In genomic region chr2:4995466-4995865, GRCh38 we compare ENCODE assay signal across 14 cellular contexts.
"Had no signal": no experiment of that assay in that cellular context is flagged by ENCODE, and none has a peak within 500 bp of the region (broad histone marks: within the 10 kb centered on the region; RNA-seq: fewer than 3 reads in every experiment).

No MANE protein-coding gene starts in this region.

- H3K4me3 ChIP-seq: adrenal gland, colonic mucosa, heart right ventricle, stomach, uterus had no signal

- H3K4me1 ChIP-seq: adrenal gland, colonic mucosa, heart right ventricle, stomach, uterus had no signal

- H3K9me3 ChIP-seq: adrenal gland, colonic mucosa, stomach, uterus had no signal

- DNase-seq: activated CD4-positive, alpha-beta T cell treated with anti-CD3 and anti-CD28 coated beads, Interleukin-2, amount 50 U/mL, for 4 hours; activated naive CD4-positive, alpha-beta T cell treated with anti-CD3 and anti-CD28 coated beads, Interleukin-2, amount 50 U/mL, for 16 hours; activated T-cell treated with anti-CD3 and anti-CD28 coated beads, Interleukin-2, amount 50 U/mL, for 1 hour; adrenal gland; colonic mucosa; effector CD4-positive, alpha-beta T cell; heart right ventricle; kidney glomerular epithelial cell; midbrain; posterior cingulate gyrus; right cardiac atrium; small intestine; stomach; uterus had no signal

- H3K27ac ChIP-seq: adrenal gland, colonic mucosa, heart right ventricle, stomach, uterus had no signal

- H3K27me3 ChIP-seq: adrenal gland, colonic mucosa, stomach, uterus had no signal

- H3K36me3 ChIP-seq: adrenal gland, colonic mucosa, heart right ventricle, stomach, uterus had no signal
